1 cellular context compared by ENCODE assay signal in the genomic region with DNA sequence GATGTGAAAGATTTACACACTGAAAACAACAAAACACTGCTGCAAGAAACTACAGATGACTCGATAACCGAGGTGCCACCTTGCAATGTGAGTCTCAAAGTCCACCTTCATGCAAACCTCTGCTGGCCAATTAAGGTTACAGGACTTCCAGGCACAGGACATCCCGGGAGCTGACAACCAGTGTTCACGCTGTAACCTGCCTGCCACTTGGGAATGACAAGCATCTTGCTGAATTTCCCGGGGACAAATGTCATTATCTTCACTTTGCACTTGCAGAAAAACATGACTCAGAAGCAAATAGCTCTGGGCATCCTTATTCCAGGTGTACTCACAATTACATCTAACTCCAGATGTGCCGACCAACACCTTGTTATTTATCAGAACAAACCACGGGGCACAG.
TF ChIP-seq lines count a peak whose summit lies in the region.

No MANE protein-coding gene starts in this region.

TF ChIP-seq in HepG2, 621 proteins besides CTCF, POLR2A, EP300 and RAD21 (continued from another document):
- TF ChIP-seq, protein P1, sequence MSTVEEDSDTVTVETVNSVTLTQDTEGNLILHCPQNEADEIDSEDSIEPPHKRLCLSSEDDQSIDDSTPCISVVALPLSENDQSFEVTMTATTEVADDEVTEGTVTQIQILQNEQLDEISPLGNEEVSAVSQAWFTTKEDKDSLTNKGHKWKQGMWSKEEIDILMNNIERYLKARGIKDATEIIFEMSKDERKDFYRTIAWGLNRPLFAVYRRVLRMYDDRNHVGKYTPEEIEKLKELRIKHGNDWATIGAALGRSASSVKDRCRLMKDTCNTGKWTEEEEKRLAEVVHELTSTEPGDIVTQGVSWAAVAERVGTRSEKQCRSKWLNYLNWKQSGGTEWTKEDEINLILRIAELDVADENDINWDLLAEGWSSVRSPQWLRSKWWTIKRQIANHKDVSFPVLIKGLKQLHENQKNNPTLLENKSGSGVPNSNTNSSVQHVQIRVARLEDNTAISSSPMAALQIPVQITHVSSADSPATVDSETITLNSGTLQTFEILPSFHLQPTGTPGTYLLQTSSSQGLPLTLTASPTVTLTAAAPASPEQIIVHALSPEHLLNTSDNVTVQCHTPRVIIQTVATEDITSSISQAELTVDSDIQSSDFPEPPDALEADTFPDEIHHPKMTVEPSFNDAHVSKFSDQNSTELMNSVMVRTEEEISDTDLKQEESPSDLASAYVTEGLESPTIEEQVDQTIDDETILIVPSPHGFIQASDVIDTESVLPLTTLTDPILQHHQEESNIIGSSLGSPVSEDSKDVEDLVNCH (CRISPR knock-in tag; IDR thresholded peaks at IDR 0.05) = no peak
- TF ChIP-seq PLSCR1 (CRISPR knock-in tag; IDR thresholded peaks at IDR 0.05; ENCODE audit: borderline replicate concordance) (no peak), NFIC (IDR thresholded peaks at IDR 0.05; ENCODE audit: low read length) (no peak), ZNF792 (CRISPR knock-in tag; IDR thresholded peaks at IDR 0.05) (0 out of 2 replicates have a peak, but pooled peaks have one; percentile 13), SALL1 (CRISPR knock-in tag; IDR thresholded peaks at IDR 0.05) (0 out of 2 replicates have a peak, but pooled peaks have one; percentile 21), NFYB (CRISPR knock-in tag; IDR thresholded peaks at IDR 0.05) (no peak), ASH2L (IDR thresholded peaks at IDR 0.05; ENCODE audit: insufficient read length, low read depth, low read length) (peak; percentile 33), SOX13 (IDR thresholded peaks at IDR 0.05) (no peak), SOX13 (CRISPR knock-in tag; conservative IDR thresholded peaks at IDR 0.05 in 1 of 2, IDR thresholded peaks at IDR 0.05 in 1 of 2) (peak in 1 of 2 experiments; percentile 54; a peak in 2 of 4 replicates), ZNF7 (CRISPR knock-in tag; IDR thresholded peaks at IDR 0.05) (peak; percentile 45; the same call in 1 of the 2 replicates), SRSF4 (IDR thresholded peaks at IDR 0.05; ENCODE audit: low read depth, low read length, poor library complexity, severe bottlenecking) (no peak), HOXA7 (CRISPR knock-in tag; IDR thresholded peaks at IDR 0.05) (no peak), XRCC5 (optimal IDR thresholded peaks at IDR 0.05; ENCODE audit: low read length) (no peak), SAP130 (CRISPR knock-in tag; IDR thresholded peaks at IDR 0.05; ENCODE audit: low read depth) (peak; percentile 37; the same call in 1 of the 2 replicates), MTA1 (CRISPR knock-in tag; IDR thresholded peaks at IDR 0.05; ENCODE audit: borderline replicate concordance) (no peak), NR1H2 (CRISPR knock-in tag; IDR thresholded peaks at IDR 0.05; ENCODE audit: borderline replicate concordance, low read depth) (no peak), PHF8 (CRISPR knock-in tag; IDR thresholded peaks at IDR 0.05) (no peak), TEAD3 (CRISPR knock-in tag; optimal IDR thresholded peaks at IDR 0.05; ENCODE audit: borderline replicate concordance) (peak; percentile 69), ZNF3 (CRISPR knock-in tag; IDR thresholded peaks at IDR 0.05) (no peak), ZFP36L1 (CRISPR knock-in tag; IDR thresholded peaks at IDR 0.05) (no peak), ZNF788 (CRISPR knock-in tag; IDR thresholded peaks at IDR 0.05; ENCODE audit: borderline replicate concordance) (peak; percentile 28; the same call in 1 of the 2 replicates), ZSCAN31 (CRISPR knock-in tag; IDR thresholded peaks at IDR 0.05; ENCODE audit: low read depth) (0 out of 2 replicates have a peak, but pooled peaks have one; percentile 40), BCL6 (CRISPR knock-in tag; IDR thresholded peaks at IDR 0.05) (peak; percentile 49), NCOA2 (CRISPR knock-in tag; IDR thresholded peaks at IDR 0.05) (0 out of 2 replicates have a peak, but pooled peaks have one; percentile 24), XBP1 (CRISPR knock-in tag; IDR thresholded peaks at IDR 0.05) (no peak), GTF2F1 (IDR thresholded peaks at IDR 0.05; ENCODE audit: low read length) (no peak), JUN (CRISPR knock-in tag; IDR thresholded peaks at IDR 0.05) (no peak), HDAC1 (CRISPR knock-in tag; IDR thresholded peaks at IDR 0.05) (0 out of 2 replicates have a peak, but pooled peaks have one; percentile 14), KAT8 (CRISPR knock-in tag; IDR thresholded peaks at IDR 0.05) (peak; percentile 32; the same call in 1 of the 2 replicates)
- TF ChIP-seq, protein P2, sequence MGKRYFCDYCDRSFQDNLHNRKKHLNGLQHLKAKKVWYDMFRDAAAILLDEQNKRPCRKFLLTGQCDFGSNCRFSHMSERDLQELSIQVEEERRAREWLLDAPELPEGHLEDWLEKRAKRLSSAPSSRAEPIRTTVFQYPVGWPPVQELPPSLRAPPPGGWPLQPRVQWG (CRISPR knock-in tag; IDR thresholded peaks at IDR 0.05; ENCODE audit: borderline replicate concordance, low read depth) = no peak
- TF ChIP-seq, protein P3, sequence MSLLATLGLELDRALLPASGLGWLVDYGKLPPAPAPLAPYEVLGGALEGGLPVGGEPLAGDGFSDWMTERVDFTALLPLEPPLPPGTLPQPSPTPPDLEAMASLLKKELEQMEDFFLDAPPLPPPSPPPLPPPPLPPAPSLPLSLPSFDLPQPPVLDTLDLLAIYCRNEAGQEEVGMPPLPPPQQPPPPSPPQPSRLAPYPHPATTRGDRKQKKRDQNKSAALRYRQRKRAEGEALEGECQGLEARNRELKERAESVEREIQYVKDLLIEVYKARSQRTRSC (CRISPR knock-in tag; IDR thresholded peaks at IDR 0.05; ENCODE audit: low read depth) = no peak
- TF ChIP-seq, protein P4, sequence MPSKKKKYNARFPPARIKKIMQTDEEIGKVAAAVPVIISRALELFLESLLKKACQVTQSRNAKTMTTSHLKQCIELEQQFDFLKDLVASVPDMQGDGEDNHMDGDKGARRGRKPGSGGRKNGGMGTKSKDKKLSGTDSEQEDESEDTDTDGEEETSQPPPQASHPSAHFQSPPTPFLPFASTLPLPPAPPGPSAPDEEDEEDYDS (CRISPR knock-in tag; IDR thresholded peaks at IDR 0.05) = no peak
- TF ChIP-seq, protein P5, sequence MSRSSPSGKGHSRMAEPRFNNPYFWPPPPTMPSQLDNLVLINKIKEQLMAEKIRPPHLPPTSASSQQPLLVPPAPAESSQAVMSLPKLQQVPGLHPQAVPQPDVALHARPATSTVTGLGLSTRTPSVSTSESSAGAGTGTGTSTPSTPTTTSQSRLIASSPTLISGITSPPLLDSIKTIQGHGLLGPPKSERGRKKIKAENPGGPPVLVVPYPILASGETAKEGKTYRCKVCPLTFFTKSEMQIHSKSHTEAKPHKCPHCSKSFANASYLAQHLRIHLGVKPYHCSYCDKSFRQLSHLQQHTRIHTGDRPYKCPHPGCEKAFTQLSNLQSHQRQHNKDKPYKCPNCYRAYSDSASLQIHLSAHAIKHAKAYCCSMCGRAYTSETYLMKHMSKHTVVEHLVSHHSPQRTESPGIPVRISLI (CRISPR knock-in tag; IDR thresholded peaks at IDR 0.05; ENCODE audit: borderline replicate concordance) = no peak
- TF ChIP-seq, protein P6, sequence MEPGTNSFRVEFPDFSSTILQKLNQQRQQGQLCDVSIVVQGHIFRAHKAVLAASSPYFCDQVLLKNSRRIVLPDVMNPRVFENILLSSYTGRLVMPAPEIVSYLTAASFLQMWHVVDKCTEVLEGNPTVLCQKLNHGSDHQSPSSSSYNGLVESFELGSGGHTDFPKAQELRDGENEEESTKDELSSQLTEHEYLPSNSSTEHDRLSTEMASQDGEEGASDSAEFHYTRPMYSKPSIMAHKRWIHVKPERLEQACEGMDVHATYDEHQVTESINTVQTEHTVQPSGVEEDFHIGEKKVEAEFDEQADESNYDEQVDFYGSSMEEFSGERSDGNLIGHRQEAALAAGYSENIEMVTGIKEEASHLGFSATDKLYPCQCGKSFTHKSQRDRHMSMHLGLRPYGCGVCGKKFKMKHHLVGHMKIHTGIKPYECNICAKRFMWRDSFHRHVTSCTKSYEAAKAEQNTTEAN (CRISPR knock-in tag; conservative IDR thresholded peaks at IDR 0.05) = 0 out of 2 replicates have a peak, but pooled peaks have one; percentile 21
- TF ChIP-seq, protein P7, sequence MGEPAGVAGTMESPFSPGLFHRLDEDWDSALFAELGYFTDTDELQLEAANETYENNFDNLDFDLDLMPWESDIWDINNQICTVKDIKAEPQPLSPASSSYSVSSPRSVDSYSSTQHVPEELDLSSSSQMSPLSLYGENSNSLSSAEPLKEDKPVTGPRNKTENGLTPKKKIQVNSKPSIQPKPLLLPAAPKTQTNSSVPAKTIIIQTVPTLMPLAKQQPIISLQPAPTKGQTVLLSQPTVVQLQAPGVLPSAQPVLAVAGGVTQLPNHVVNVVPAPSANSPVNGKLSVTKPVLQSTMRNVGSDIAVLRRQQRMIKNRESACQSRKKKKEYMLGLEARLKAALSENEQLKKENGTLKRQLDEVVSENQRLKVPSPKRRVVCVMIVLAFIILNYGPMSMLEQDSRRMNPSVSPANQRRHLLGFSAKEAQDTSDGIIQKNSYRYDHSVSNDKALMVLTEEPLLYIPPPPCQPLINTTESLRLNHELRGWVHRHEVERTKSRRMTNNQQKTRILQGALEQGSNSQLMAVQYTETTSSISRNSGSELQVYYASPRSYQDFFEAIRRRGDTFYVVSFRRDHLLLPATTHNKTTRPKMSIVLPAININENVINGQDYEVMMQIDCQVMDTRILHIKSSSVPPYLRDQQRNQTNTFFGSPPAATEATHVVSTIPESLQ (CRISPR knock-in tag; conservative IDR thresholded peaks at IDR 0.05) = no peak
